Comparison of ENCODE assay signal across 2 cellular contexts in the genomic region with DNA sequence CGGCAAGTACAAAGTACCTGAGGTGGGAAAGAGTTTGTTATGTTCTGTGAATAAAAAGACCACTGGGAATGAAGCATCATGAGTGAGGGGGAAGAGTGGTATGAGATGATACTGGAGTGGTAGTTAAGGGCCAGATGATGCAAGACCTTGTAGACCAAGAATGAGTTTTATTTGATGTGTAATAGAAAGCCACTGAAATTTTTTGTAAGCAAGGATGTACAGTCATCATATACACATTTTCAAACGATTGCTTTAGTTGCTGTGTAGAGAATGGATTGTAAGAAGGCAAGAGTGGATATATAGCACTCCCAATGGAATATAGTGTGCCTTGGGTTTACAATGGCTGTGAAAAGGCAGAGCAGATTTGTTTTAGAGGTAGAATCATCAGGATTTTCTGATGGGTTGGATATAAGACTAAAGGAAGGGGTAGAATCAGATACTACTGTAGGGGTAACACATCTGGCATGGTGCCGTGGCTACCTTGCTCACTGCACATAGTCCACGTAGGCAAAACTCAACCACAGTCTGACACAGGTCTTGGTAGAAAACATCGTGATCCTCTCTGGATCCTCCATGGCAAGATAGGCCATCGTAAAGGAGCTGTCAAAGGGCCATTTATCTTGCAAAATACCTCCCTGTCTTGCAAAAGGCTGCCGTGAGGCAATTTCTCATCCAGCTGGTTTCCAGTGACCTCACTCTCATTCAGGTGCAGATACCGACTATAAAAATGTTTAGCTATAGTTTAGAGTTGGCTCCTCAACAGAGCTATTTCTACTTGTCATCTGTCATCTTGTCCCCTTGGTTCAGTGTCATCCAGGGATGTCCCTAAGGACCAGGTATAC.
TF ChIP-seq lines count a peak whose summit lies in the region.

No MANE protein-coding gene starts in this region.

TF ChIP-seq in HCT116, 20 proteins besides CTCF, POLR2A, EP300 and RAD21:
- TF ChIP-seq CEBPB (IDR thresholded peaks at IDR 0.05; ENCODE audit: low read depth) (peak; percentile 61), POLR2AphosphoS5 (IDR thresholded peaks at IDR 0.05; ENCODE audit: low read depth, low read length) (0 out of 2 replicates have a peak, but pooled peaks have one; percentile 5)
- TF ChIP-seq, protein P1, sequence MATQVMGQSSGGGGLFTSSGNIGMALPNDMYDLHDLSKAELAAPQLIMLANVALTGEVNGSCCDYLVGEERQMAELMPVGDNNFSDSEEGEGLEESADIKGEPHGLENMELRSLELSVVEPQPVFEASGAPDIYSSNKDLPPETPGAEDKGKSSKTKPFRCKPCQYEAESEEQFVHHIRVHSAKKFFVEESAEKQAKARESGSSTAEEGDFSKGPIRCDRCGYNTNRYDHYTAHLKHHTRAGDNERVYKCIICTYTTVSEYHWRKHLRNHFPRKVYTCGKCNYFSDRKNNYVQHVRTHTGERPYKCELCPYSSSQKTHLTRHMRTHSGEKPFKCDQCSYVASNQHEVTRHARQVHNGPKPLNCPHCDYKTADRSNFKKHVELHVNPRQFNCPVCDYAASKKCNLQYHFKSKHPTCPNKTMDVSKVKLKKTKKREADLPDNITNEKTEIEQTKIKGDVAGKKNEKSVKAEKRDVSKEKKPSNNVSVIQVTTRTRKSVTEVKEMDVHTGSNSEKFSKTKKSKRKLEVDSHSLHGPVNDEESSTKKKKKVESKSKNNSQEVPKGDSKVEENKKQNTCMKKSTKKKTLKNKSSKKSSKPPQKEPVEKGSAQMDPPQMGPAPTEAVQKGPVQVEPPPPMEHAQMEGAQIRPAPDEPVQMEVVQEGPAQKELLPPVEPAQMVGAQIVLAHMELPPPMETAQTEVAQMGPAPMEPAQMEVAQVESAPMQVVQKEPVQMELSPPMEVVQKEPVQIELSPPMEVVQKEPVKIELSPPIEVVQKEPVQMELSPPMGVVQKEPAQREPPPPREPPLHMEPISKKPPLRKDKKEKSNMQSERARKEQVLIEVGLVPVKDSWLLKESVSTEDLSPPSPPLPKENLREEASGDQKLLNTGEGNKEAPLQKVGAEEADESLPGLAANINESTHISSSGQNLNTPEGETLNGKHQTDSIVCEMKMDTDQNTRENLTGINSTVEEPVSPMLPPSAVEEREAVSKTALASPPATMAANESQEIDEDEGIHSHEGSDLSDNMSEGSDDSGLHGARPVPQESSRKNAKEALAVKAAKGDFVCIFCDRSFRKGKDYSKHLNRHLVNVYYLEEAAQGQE (IDR thresholded peaks at IDR 0.05; ENCODE audit: low read depth) = no peak

TF ChIP-seq in HepG2, 621 proteins besides CTCF, POLR2A, EP300 and RAD21:
- TF ChIP-seq CEBPB (IDR thresholded peaks at IDR 0.05; ENCODE audit: borderline replicate concordance, low read depth, low read length) = peak; percentile 26; the same call in 1 of the 2 replicates
- TF ChIP-seq, protein P2, sequence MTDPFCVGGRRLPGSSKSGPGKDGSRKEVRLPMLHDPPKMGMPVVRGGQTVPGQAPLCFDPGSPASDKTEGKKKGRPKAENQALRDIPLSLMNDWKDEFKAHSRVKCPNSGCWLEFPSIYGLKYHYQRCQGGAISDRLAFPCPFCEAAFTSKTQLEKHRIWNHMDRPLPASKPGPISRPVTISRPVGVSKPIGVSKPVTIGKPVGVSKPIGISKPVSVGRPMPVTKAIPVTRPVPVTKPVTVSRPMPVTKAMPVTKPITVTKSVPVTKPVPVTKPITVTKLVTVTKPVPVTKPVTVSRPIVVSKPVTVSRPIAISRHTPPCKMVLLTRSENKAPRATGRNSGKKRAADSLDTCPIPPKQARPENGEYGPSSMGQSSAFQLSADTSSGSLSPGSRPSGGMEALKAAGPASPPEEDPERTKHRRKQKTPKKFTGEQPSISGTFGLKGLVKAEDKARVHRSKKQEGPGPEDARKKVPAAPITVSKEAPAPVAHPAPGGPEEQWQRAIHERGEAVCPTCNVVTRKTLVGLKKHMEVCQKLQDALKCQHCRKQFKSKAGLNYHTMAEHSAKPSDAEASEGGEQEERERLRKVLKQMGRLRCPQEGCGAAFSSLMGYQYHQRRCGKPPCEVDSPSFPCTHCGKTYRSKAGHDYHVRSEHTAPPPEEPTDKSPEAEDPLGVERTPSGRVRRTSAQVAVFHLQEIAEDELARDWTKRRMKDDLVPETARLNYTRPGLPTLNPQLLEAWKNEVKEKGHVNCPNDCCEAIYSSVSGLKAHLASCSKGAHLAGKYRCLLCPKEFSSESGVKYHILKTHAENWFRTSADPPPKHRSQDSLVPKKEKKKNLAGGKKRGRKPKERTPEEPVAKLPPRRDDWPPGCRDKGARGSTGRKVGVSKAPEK (CRISPR knock-in tag; IDR thresholded peaks at IDR 0.05; ENCODE audit: borderline replicate concordance) = no peak
TF ChIP-seq in HepG2: peak in this region for 1.
